ENCODE assay signal across 21 cellular contexts in the genomic region with DNA sequence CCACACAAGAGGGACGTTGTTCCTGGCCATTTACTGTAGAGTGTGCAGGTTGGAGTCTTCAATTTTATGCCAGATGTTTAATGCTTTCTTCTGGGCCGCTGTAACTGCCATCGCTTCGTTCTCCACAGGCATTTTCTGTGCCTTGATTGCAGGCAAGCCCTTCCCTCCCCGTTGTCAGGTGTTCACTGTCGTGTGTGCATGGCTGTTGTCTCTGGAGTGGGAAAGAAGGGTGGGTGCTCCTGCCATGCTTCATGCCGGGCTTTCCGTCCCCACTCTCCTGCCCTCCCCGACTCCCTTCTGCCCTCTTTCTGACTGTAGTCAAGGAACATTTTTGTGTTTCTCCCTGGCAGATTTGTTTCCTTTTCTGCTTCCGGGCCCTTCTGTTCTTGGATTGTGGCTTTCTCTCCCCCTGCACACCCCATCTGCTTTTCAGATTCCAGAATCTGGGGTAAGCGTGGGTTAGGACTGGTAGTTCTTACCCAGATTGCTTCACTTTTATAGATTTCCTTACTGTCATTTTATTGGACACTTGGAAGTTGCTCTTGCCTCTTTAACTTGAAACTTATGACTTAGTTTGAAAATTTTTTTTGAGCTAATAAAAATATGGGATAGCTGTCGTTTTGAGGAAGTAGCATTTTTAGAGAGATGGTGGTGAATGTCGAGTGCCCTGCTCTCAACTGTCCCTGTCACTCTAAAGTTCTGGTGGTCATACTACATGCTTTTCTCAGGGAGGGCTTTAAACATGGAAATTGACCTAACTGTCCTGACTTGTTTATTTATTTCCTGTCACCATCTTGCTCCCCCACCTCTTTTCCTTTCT. TPM values are rescaled to one million over a fixed set of nuclear protein-coding genes. Genes with fewer than 3 reads are reported as not detected.
A peak's percentile ranks its signal among the peaks of the same experiment; 100 is the strongest.
DNase-seq lines count a peak whose midpoint lies in the region; ATAC-seq and TF ChIP-seq lines count a peak whose summit lies in the region.
"Had no signal": no experiment of that assay in that cellular context is flagged by ENCODE, and none has a peak within 500 bp of the region (broad histone marks: within the 10 kb centered on the region; RNA-seq: fewer than 3 reads in every experiment).

No MANE protein-coding gene starts in this region.

- no peak overlapping the region for H3K4me3 Mint-ChIP-seq in T-helper 1 cell treated with Interleukin-12 subunit alpha and Interleukin-12 subunit beta and Interleukin-4 antibody, amounts not matched to agents 30 μg/mL and 1 μg/mL, for 36 hours
- H3K4me3 Mint-ChIP-seq in central memory CD8-positive, alpha-beta T cell, result no peak overlapping the region

- peak overlapping the region; percentile 9 for H3K27ac Mint-ChIP-seq in T-helper 1 cell treated with Interleukin-12 subunit alpha and Interleukin-12 subunit beta and Interleukin-4 antibody, amounts not matched to agents 30 μg/mL and 1 μg/mL, for 36 hours
- peak overlapping the region; percentile 74 for H3K27ac Mint-ChIP-seq in central memory CD8-positive, alpha-beta T cell (ENCODE audit: low read depth)

- H3K9me3 Mint-ChIP-seq in T-helper 1 cell treated with Interleukin-12 subunit alpha and Interleukin-12 subunit beta and Interleukin-4 antibody, amounts not matched to agents 30 μg/mL and 1 μg/mL, for 36 hours, result no peaks in the 10 kb centered on the region
- no peaks in the 10 kb centered on the region for H3K9me3 Mint-ChIP-seq in central memory CD8-positive, alpha-beta T cell

- H3K27ac ChIP-seq in HL-60 (replicated peaks) (peak overlapping the region; percentile 27), spleen (peak overlapping the region in 5 of 8 donors; percentile 11 to 51 (median 35))
- H3K27ac ChIP-seq: PC-9, transverse colon, VCaP had no signal

- 42 to 55% (median 46%) methylated on average over 13 of the region's 13 CpGs for WGBS in spleen, 5 donors

- peaks cover 0 to 29% (median 9%) of the 10 kb centered on the region in 6 donors for H3K4me1 ChIP-seq in spleen
- H3K4me1 ChIP-seq: gastroesophageal sphincter, transverse colon had no signal

- peaks cover 0 to 93% (median 43%) of the 10 kb centered on the region in 6 donors for H3K36me3 ChIP-seq in spleen

- intact Hi-C loops in spleen (cut with DNase I; ENCODE audit: low total_unique reads), result no loop called here

- H3K4me3 ChIP-seq in HL-60 (replicated peaks; ENCODE audit: insufficient read depth, low read length) (no peak overlapping the region), spleen (no peak overlapping the region)
- H3K4me3 ChIP-seq: gastroesophageal sphincter, PC-9, smooth muscle cell, transverse colon had no signal

- H3K4me1 Mint-ChIP-seq in T-helper 1 cell treated with Interleukin-12 subunit alpha and Interleukin-12 subunit beta and Interleukin-4 antibody, amounts not matched to agents 30 μg/mL and 1 μg/mL, for 36 hours (ENCODE audit: low read depth), result peaks cover 12% of the 10 kb centered on the region
- H3K4me1 Mint-ChIP-seq in central memory CD8-positive, alpha-beta T cell, result peaks cover 16% of the 10 kb centered on the region

- H3K27me3 ChIP-seq in HL-60 (ENCODE audit: insufficient read depth, poor library complexity, severe bottlenecking) (no peaks in the 10 kb centered on the region), spleen (replicated peaks in 1 of 7) (no peaks in the 10 kb centered on the region)
- H3K27me3 ChIP-seq: gastroesophageal sphincter, transverse colon had no signal

- DNase-seq in T-helper 1 cell (no peak), HL-60 (ENCODE audit: low read depth in 1 of 2, low spot score in 1 of 2) (no peak), spleen (no peak), NCI-H1092 (lab: John Stamatoyannopoulos, UW) (no peak)
- no peak for DNase-seq in central memory CD8-positive, alpha-beta T cell (ENCODE audit: low spot score in 2 of 2)
- DNase-seq in stimulated activated CD4-positive, alpha-beta T cell treated with anti-CD3 and anti-CD28 coated beads, Interleukin-4, amount 100 ng/mL, for 1 hour, result no peak
- DNase-seq: activated CD8-positive, alpha-beta memory T cell treated with anti-CD3 and anti-CD28 coated beads for 24 hours; Caco-2; left ventricle myocardium superior; NCI-H2107; NCI-H526; PC-9; SK-N-SH; transverse colon had no signal

- H3K36me3 Mint-ChIP-seq in T-helper 1 cell treated with Interleukin-12 subunit alpha and Interleukin-12 subunit beta and Interleukin-4 antibody, amounts not matched to agents 30 μg/mL and 1 μg/mL, for 36 hours (ENCODE audit: low read depth), result peaks cover 25% of the 10 kb centered on the region
- peaks cover 44% of the 10 kb centered on the region for H3K36me3 Mint-ChIP-seq in central memory CD8-positive, alpha-beta T cell (ENCODE audit: insufficient read depth)

- no peak for ATAC-seq in central memory CD8-positive, alpha-beta T cell (replicated peaks; ENCODE audit: extremely low read depth, poor library complexity, severe bottlenecking)
- ATAC-seq in HG03196 (IDR thresholded peaks at IDR 0.05; ENCODE audit: unreplicated experiment), result no peak
- ATAC-seq: gastroesophageal sphincter, HCT116, left ventricle myocardium superior had no signal

- H3K9me3 ChIP-seq in spleen, result no peaks in the 10 kb centered on the region
- H3K9me3 ChIP-seq: Caco-2, gastroesophageal sphincter, SK-N-SH, transverse colon had no signal

- TF ChIP-seq CTCF in HL-60 (IDR thresholded peaks at IDR 0.05; ENCODE audit: insufficient read depth, low read length), result no peak
- no peak for TF ChIP-seq CTCF in spleen (IDR thresholded peaks at IDR 0.05 in 8 of 11, conservative IDR thresholded peaks at IDR 0.05 in 3 of 11)

- TF ChIP-seq POLR2A in spleen (IDR thresholded peaks at IDR 0.05), result no peak

- H3K27me3 Mint-ChIP-seq in T-helper 1 cell treated with Interleukin-12 subunit alpha and Interleukin-12 subunit beta and Interleukin-4 antibody, amounts not matched to agents 30 μg/mL and 1 μg/mL, for 36 hours (ENCODE audit: low read depth), result no peaks in the 10 kb centered on the region
- H3K27me3 Mint-ChIP-seq in central memory CD8-positive, alpha-beta T cell, result no peaks in the 10 kb centered on the region
- H3K27me3 Mint-ChIP-seq: progenitor cell of endocrine pancreas had no signal

RNA-seq across cellular contexts. Expression of a gene that starts 15.8 kb away (rescaled TPM):
- total RNA-seq in spleen, result 10 to 100 TPM; 28.2 to 41.8 (median 33.4) TPM
- polyA plus RNA-seq in spleen, result 10 to 100 TPM; 13.8 to 26.5 (median 14.3) TPM

RNA-seq across cellular contexts. Expression of a gene that starts 59.1 kb away (rescaled TPM):
- 10 to 100 TPM; 27.3 to 52.9 (median 34.8) TPM for total RNA-seq in spleen
- 10 to 100 TPM; 16.9 to 17.8 (median 17.3) TPM for polyA plus RNA-seq in spleen
